Comparison of ENCODE assay signal across 12 cellular contexts in the genomic region with DNA sequence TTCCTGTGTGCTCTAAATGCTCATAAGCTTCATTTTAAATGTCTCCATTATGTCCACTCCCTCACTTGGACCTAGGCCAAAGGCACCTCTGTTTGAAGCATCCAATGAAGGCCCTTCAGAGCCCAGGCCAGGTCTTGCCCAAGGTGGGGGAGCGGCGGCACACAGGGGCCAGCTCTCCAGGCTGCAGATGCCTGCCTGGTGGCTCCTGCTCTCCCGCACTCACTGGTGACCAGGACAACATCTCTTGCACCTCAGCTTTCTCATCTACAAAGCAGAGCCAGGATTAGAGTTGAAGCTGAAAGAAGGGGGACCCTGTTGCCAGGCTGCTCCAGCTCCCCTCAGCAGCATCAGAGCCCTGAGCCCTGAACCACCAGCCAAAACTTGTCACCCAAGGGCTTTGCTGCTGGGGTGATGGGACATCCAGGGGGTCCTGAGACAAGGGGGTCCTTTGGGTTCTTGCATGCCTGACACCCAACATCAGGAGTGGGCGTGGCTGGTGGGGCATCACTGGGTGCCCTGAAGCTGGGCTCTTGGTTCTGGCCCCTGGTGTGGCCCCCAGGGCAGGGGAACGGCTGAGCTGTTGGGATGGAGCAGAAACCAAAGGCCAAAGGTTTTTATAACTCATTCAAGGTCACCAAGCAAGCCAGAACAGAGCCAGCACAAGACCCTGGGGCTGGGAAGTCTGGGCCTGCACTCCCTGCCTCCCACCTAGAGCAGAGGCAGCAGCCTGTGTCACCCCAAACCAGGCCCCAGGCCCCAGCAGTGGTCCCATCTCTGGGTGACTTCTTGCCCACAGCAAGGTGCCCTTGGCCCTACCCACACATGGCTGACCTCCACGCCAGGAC. TPM values are rescaled to one million over a fixed set of nuclear protein-coding genes. Genes with fewer than 3 reads are reported as not detected.
A peak's percentile ranks its signal among the peaks of the same experiment; 100 is the strongest.
DNase-seq lines count a peak whose midpoint lies in the region; ATAC-seq and TF ChIP-seq lines count a peak whose summit lies in the region.
"Had no signal": no experiment of that assay in that cellular context is flagged by ENCODE, and none has a peak within 500 bp of the region (broad histone marks: within the 10 kb centered on the region; RNA-seq: fewer than 3 reads in every experiment).

No MANE protein-coding gene starts in this region.

- H3K36me3 Mint-ChIP-seq in activated T-cell treated with anti-CD3 and anti-CD28 coated beads, Interleukin-2, amount 50 U/mL, for 24 hours (ENCODE audit: low read depth): no peaks in the 10 kb centered on the region
- H3K36me3 Mint-ChIP-seq in memory B cell: no peaks in the 10 kb centered on the region

- H3K4me3 ChIP-seq in astrocyte of the cerebellum (ENCODE audit: low read depth, low read length): peak overlapping the region; percentile 61

- ATAC-seq in memory B cell (ENCODE audit: low read depth): no peak

- peak overlapping the region; percentile 48 for H3K4me3 Mint-ChIP-seq in activated T-cell treated with anti-CD3 and anti-CD28 coated beads, Interleukin-2, amount 50 U/mL, for 24 hours
- peak overlapping the region; percentile 62 for H3K4me3 Mint-ChIP-seq in memory B cell

- H3K27ac Mint-ChIP-seq in activated T-cell treated with anti-CD3 and anti-CD28 coated beads, Interleukin-2, amount 50 U/mL, for 24 hours: no peak overlapping the region
- H3K27ac Mint-ChIP-seq in memory B cell: no peak overlapping the region

- H3K9me3 Mint-ChIP-seq in activated T-cell treated with anti-CD3 and anti-CD28 coated beads, Interleukin-2, amount 50 U/mL, for 24 hours: no peaks in the 10 kb centered on the region
- H3K9me3 Mint-ChIP-seq in memory B cell: no peaks in the 10 kb centered on the region

- in situ Hi-C loops in astrocyte of the cerebellum (cut with HindIII; ENCODE audit: low sequenced_read_pairs): no loop called here

- no peak for TF ChIP-seq CTCF in astrocyte of the cerebellum (IDR thresholded peaks at IDR 0.05; ENCODE audit: low read depth, low read length, missing control alignments)

- H3K27me3 Mint-ChIP-seq in activated T-cell treated with anti-CD3 and anti-CD28 coated beads, Interleukin-2, amount 50 U/mL, for 24 hours: peaks cover 13% of the 10 kb centered on the region
- H3K27me3 Mint-ChIP-seq in memory B cell: peaks cover 5% of the 10 kb centered on the region

- no peak for DNase-seq in activated T-cell treated with anti-CD3 and anti-CD28 coated beads, Interleukin-2, amount 50 U/mL, for 24 hours
- DNase-seq in activated T-cell treated with anti-CD3 and anti-CD28 coated beads for 4 hours (no peak), astrocyte of the cerebellum (ENCODE audit: low read depth) (no peak), memory B cell (ENCODE audit: low spot score in 2 of 2) (no peak), DMS53 (lab: John Stamatoyannopoulos, UW) (no peak), iPS-NIHi11 (ENCODE audit: low spot score) (no peak), NCI-H748 (lab: John Stamatoyannopoulos, UW; ENCODE audit: unreplicated experiment) (no peak)
- DNase-seq: ACHN; activated CD8-positive, alpha-beta memory T cell treated with anti-CD3 and anti-CD28 coated beads, Interleukin-2, amount 50 U/mL, for 4 hours; NCI-H748 treated with DMSO at 0.1 percent for 48 hours; testis had no signal

- H3K27ac ChIP-seq in temporal lobe (ENCODE audit: low read depth, low read length): peak overlapping the region; percentile 99

- peaks cover 10% of the 10 kb centered on the region for H3K4me1 Mint-ChIP-seq in activated T-cell treated with anti-CD3 and anti-CD28 coated beads, Interleukin-2, amount 50 U/mL, for 24 hours (ENCODE audit: low read depth)
- no peaks in the 10 kb centered on the region for H3K4me1 Mint-ChIP-seq in memory B cell

RNA-seq across cellular contexts. Expression of gene NACAD, which starts 1.2 kb away (rescaled TPM):
- total RNA-seq in temporal lobe: 8.9 TPM

RNA-seq across cellular contexts. Expression of gene TBRG4, which starts 24.0 kb away (rescaled TPM):
- total RNA-seq in temporal lobe: 35.9 TPM
